11 cellular contexts compared by ENCODE assay signal in the genomic region with DNA sequence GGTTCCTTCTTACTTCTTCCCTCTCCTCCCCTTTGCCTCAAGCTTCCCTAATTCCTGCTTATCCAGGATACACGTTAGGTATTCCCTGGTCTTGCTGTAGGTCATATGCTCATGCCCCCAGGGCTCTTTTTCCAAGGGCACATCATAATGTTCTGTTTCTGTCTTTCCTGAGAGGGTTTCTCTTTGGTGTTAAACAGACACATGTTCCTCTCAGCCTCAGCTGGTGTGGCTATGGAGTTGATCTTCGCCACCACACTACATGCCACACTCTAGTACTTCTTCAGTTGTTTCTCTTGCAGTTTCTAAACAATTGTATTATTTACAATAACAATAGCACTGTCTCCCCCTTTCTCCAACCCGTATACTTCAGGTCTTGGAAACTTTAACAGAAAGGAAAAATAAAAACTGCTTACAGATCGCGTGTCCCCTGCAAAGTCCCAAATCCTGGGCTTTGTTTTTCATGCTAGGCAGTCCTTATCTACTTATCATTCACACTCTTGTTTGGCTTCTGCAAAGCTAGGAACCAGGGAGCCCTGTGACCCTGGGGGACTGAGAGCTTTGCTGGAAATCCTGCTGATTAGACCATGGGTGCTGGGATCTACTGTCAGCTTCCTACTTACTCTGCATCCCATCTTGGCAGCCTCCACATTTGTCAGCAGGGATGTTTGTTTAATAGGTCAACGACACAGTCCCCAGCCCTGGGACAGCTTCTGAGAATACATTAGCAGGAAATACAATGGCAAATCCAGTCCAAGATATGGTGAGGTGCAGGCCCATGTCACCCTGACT.
"Had no signal": no experiment of that assay in that cellular context is flagged by ENCODE, and none has a peak within 500 bp of the region (broad histone marks: within the 10 kb centered on the region; RNA-seq: fewer than 3 reads in every experiment).

No MANE protein-coding gene starts in this region.

- H3K4me3 Mint-ChIP-seq: stimulated activated memory B cell treated with anti-CD40 and anti-IgM and Interleukin-4, amounts not matched to agents 10 μg/mL and 1 μg/mL and 100 μg/mL, for 72 hours; T-helper 2 cell treated with Interferon-gamma antibody and Interleukin-4, amounts not matched to agents 5 μg/mL and 100 μg/mL, for 36 hours had no signal

- ATAC-seq: foreskin keratinocyte; stimulated activated memory B cell treated with anti-CD40 and anti-IgM and Interleukin-4, amounts not matched to agents 10 μg/mL and 1 μg/mL and 100 μg/mL, for 72 hours had no signal

- H3K4me1 Mint-ChIP-seq: stimulated activated memory B cell treated with anti-CD40 and anti-IgM and Interleukin-4, amounts not matched to agents 10 μg/mL and 1 μg/mL and 100 μg/mL, for 72 hours had no signal

- DNase-seq: activated CD4-positive, alpha-beta T cell treated with anti-CD3 and anti-CD28 coated beads for 1 hour; activated CD4-positive, alpha-beta T cell treated with anti-CD3 and anti-CD28 coated beads, Interleukin-2, amount 50 U/mL, for 48 hours; activated naive CD4-positive, alpha-beta T cell; aorta; foreskin keratinocyte; head of caudate nucleus; left ventricle myocardium inferior; midbrain; posterior cingulate gyrus had no signal

- H3K27ac Mint-ChIP-seq: stimulated activated memory B cell treated with anti-CD40 and anti-IgM and Interleukin-4, amounts not matched to agents 10 μg/mL and 1 μg/mL and 100 μg/mL, for 72 hours; T-helper 2 cell treated with Interferon-gamma antibody and Interleukin-4, amounts not matched to agents 5 μg/mL and 100 μg/mL, for 36 hours had no signal

- H3K9me3 Mint-ChIP-seq: stimulated activated memory B cell treated with anti-CD40 and anti-IgM and Interleukin-4, amounts not matched to agents 10 μg/mL and 1 μg/mL and 100 μg/mL, for 72 hours; T-helper 2 cell treated with Interferon-gamma antibody and Interleukin-4, amounts not matched to agents 5 μg/mL and 100 μg/mL, for 36 hours had no signal
